ENCODE assay signal across 1 cellular context in genomic region chr12:23670684-23671083, GRCh38.
TF ChIP-seq lines count a peak whose summit lies in the region.

No MANE protein-coding gene starts in this region.

TF ChIP-seq in K562, 482 proteins besides CTCF, POLR2A, EP300 and RAD21 (continued from another document):
- TF ChIP-seq ZNF407 (IDR thresholded peaks at IDR 0.05; ENCODE audit: low read depth) = no peak
- no peak for TF ChIP-seq KAT7 (CRISPR knock-in tag; IDR thresholded peaks at IDR 0.05; ENCODE audit: borderline replicate concordance)
TF ChIP-seq in K562: peak in this region for 7.
